Comparison of ENCODE assay signal across 10 cellular contexts in genomic region chr10:16950686-16951681, GRCh38.
A peak's percentile ranks its signal among the peaks of the same experiment; 100 is the strongest.
DNase-seq lines count a peak whose midpoint lies in the region; ATAC-seq and TF ChIP-seq lines count a peak whose summit lies in the region.
"Had no signal": no experiment of that assay in that cellular context is flagged by ENCODE, and none has a peak within 500 bp of the region (broad histone marks: within the 10 kb centered on the region; RNA-seq: fewer than 3 reads in every experiment).

No MANE protein-coding gene starts in this region.

- TF ChIP-seq CTCF in psoas muscle (IDR thresholded peaks at IDR 0.05), result no peak

- DNase-seq in EL (peak; percentile 77), NCI-H1048 (lab: John Stamatoyannopoulos, UW) (peak; percentile 16), psoas muscle (no peak)
- DNase-seq in activated CD4-positive, alpha-beta memory T cell treated with anti-CD3 and anti-CD28 coated beads for 36 hours, result no peak
- DNase-seq: activated naive CD4-positive, alpha-beta T cell treated with Interleukin-2 at 50 U/mL for 16 hours; NCI-H1105 had no signal

- no peaks in the 10 kb centered on the region for H3K27me3 ChIP-seq in ectodermal cell (ENCODE audit: control insufficient read depth, insufficient read depth, low read length, poor library complexity, severe bottlenecking)
- H3K27me3 ChIP-seq in neuron (ENCODE audit: insufficient read depth, low read length), result no peaks in the 10 kb centered on the region
- H3K27me3 ChIP-seq in psoas muscle (ENCODE audit: insufficient read depth in 3 of 3, low read length in 2 of 3), result no peaks in the 10 kb centered on the region

- H3K4me1 Mint-ChIP-seq in activated CD4-positive, alpha-beta memory T cell treated with anti-CD3 and anti-CD28 coated beads for 36 hours (ENCODE audit: low read depth), result peaks cover 3% of the 10 kb centered on the region

- POLR2A ChIA-PET in activated CD4-positive, alpha-beta memory T cell treated with anti-CD3 and anti-CD28 coated beads for 36 hours (lab: Charles Lee), result no interaction called here

- H3K27ac ChIP-seq in ectodermal cell (ENCODE audit: insufficient read depth, low read depth, low read length, poor library complexity, severe bottlenecking), result peak overlapping the region; percentile 69
- H3K27ac ChIP-seq in psoas muscle, result no peak overlapping the region

- H3K4me1 ChIP-seq in ectodermal cell (ENCODE audit: control insufficient read depth, insufficient read depth, low read length) (peaks cover 27% of the 10 kb centered on the region), neuron (ENCODE audit: insufficient read depth, low read length) (peaks cover 27% of the 10 kb centered on the region), psoas muscle (no peaks in the 10 kb centered on the region)

- no peaks in the 10 kb centered on the region for H3K9me3 ChIP-seq in ectodermal cell (ENCODE audit: control insufficient read depth, low read length)
- H3K9me3 ChIP-seq in neuron (ENCODE audit: low read length), result no peaks in the 10 kb centered on the region
- no peaks in the 10 kb centered on the region for H3K9me3 ChIP-seq in psoas muscle

- no peaks in the 10 kb centered on the region for H3K27me3 Mint-ChIP-seq in activated CD4-positive, alpha-beta memory T cell treated with anti-CD3 and anti-CD28 coated beads for 36 hours

- no peak for ATAC-seq in HG03439 (IDR thresholded peaks at IDR 0.05; ENCODE audit: unreplicated experiment)
- no peak for ATAC-seq in psoas muscle
- no peak for ATAC-seq in GM18867 (IDR thresholded peaks at IDR 0.05; ENCODE audit: unreplicated experiment)

- peak overlapping the region; percentile 44 for H2AFZ ChIP-seq in neuron (ENCODE audit: low read depth, low read length)

- intact Hi-C loops in activated CD4-positive, alpha-beta memory T cell treated with anti-CD3 and anti-CD28 coated beads for 36 hours (cut with micrococcal nuclease), result no loop called here
- intact Hi-C loops in psoas muscle (cut with DNase I), result no loop called here

- 53 to 55% methylated on average over 8 of the region's 8 CpGs for WGBS in ectodermal cell, 2 experiments
- 55 to 60% (median 56%) methylated on average over 8 of the region's 8 CpGs for WGBS in psoas muscle, 3 donors

- H3K9me3 Mint-ChIP-seq in activated CD4-positive, alpha-beta memory T cell treated with anti-CD3 and anti-CD28 coated beads for 36 hours, result no peaks in the 10 kb centered on the region

- peak overlapping the region; percentile 10 for H3K4me3 ChIP-seq in ectodermal cell (ENCODE audit: insufficient read depth, low read depth, low read length)
- no peak overlapping the region for H3K4me3 ChIP-seq in neuron (ENCODE audit: low read length)
- H3K4me3 ChIP-seq in psoas muscle, result no peak overlapping the region

- H3K27ac Mint-ChIP-seq in activated CD4-positive, alpha-beta memory T cell treated with anti-CD3 and anti-CD28 coated beads for 36 hours, result no peak overlapping the region

- peaks cover 1% of the 10 kb centered on the region for H3K36me3 Mint-ChIP-seq in activated CD4-positive, alpha-beta memory T cell treated with anti-CD3 and anti-CD28 coated beads for 36 hours

- H3K36me3 ChIP-seq in ectodermal cell (ENCODE audit: control insufficient read depth, insufficient read depth, low read length) (no peaks in the 10 kb centered on the region), neuron (ENCODE audit: insufficient read depth, low read length) (no peaks in the 10 kb centered on the region), psoas muscle (ENCODE audit: insufficient read depth in 1 of 2, low read depth in 1 of 2) (peaks cover 0 to 2% of the 10 kb centered on the region in 2 donors)

- H3K4me3 Mint-ChIP-seq in activated CD4-positive, alpha-beta memory T cell treated with anti-CD3 and anti-CD28 coated beads for 36 hours, result no peak overlapping the region

- CTCF ChIA-PET in activated CD4-positive, alpha-beta memory T cell treated with anti-CD3 and anti-CD28 coated beads for 36 hours (lab: Charles Lee), result no interaction called here

Comparison
In these comparisons a context has a peak if more than half of its experiments do, and no peak if none do; other contexts are left out.
1. DNase-seq: peak in EL (single experiment) and NCI-H1048 (single experiment); none in activated CD4-positive, alpha-beta memory T cell treated with anti-CD3 and anti-CD28 coated beads for 36 hours (single experiment) and psoas muscle (0 of 2).